In genomic region chr2:1639086-1639858, GRCh38 we compare ENCODE assay signal across 1 cellular context.
TF ChIP-seq lines count a peak whose summit lies in the region.

No MANE protein-coding gene starts in this region.

TF ChIP-seq in SK-N-SH, 30 proteins besides CTCF, POLR2A, EP300 and RAD21 (continued from another document):
- no peak for TF ChIP-seq YY1 (IDR thresholded peaks at IDR 0.05; ENCODE audit: low read depth)
- no peak for TF ChIP-seq REST (IDR thresholded peaks at IDR 0.05; ENCODE audit: low read depth, low read length)
